Comparison of ENCODE assay signal across 19 cellular contexts in the genomic region with DNA sequence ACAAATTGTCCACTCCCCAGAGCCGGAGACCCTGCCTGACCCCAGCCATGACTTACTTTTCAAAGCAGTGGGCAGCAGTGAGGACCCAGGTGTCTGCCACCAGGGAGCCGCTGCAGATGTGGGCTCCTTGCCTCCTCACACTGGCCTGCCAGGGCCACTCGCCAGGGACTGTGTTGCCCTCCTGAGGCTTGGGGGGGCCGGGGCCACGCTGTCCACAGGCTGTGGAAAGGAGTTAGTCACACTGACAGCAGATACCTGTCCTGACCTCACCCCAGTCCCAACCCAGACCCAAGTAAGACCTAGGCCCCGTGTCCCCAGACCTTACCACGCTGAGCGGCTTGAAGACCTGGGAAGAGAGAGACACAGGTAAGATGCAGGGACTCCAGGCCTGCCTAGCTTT.
"Had no signal": no experiment of that assay in that cellular context is flagged by ENCODE, and none has a peak within 500 bp of the region (broad histone marks: within the 10 kb centered on the region; RNA-seq: fewer than 3 reads in every experiment).

No MANE protein-coding gene starts in this region.

- H3K9me3 ChIP-seq: ovary, right atrium auricular region, testis, tibial nerve had no signal

- H3K27ac ChIP-seq: coronary artery, hepatocyte, ovary, right atrium auricular region, testis, tibial nerve had no signal

- H3K4me2 ChIP-seq: hepatocyte, smooth muscle cell had no signal

- H3K4me3 ChIP-seq: coronary artery, dorsolateral prefrontal cortex, hepatocyte, lung, ovary, right atrium auricular region, smooth muscle cell, testis, tibial nerve had no signal

- H3K27me3 ChIP-seq: dorsolateral prefrontal cortex, hepatocyte, ovary, right atrium auricular region, testis, tibial nerve had no signal

- H3K4me1 ChIP-seq: right atrium auricular region had no signal

- DNase-seq: dorsolateral prefrontal cortex; effector CD8-positive, alpha-beta T cell; foreskin melanocyte; kidney; left colon; left ventricle myocardium superior; mesendoderm; naive thymus-derived CD4-positive, alpha-beta T cell; ovary; stimulated activated CD4-positive, alpha-beta T cell treated with anti-CD3 and anti-CD28 coated beads, Interleukin-4, amount 100 ng/mL, for 24 hours; stimulated activated naive B cell treated with anti-CD40 and anti-IgM and Interleukin-4, amounts not matched to agents 10 μg/mL and 1 μg/mL and 100 μg/mL, for 72 hours; stimulated activated naive CD8-positive, alpha-beta T cell treated with anti-CD3 and anti-CD28 coated beads, Interleukin-15, amount 100 ng/mL, for 72 hours; testis had no signal

- H2AFZ ChIP-seq: hepatocyte had no signal

- H3K36me3 ChIP-seq: ovary had no signal

- ATAC-seq: left colon; left ventricle myocardium superior; naive thymus-derived CD4-positive, alpha-beta T cell; stimulated activated naive B cell treated with anti-CD40 and anti-IgM and Interleukin-4, amounts not matched to agents 10 μg/mL and 1 μg/mL and 100 μg/mL, for 72 hours; stimulated activated naive CD8-positive, alpha-beta T cell treated with anti-CD3 and anti-CD28 coated beads, Interleukin-15, amount 100 ng/mL, for 72 hours had no signal
